17 cellular contexts compared by ENCODE assay signal in the genomic region with DNA sequence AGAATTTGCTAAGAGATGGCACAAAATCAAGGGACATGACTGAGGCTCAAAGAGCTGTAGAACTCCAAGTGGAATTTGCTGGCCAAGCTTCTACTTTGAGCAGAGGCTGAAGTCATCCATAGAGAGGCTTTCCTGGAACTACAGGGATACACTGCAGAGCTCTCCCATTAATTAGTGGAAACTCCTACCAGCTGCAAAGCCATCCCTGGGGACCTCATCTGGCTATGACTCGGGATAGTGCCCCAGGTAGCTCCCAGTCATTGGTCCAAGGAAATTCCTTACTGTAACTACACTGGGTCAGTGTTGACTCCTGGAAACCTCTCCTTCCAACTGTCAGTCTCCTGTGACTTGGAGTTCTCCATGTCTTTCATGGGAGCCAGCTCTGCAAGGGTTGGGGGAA.
"Had no signal": no experiment of that assay in that cellular context is flagged by ENCODE, and none has a peak within 500 bp of the region (broad histone marks: within the 10 kb centered on the region; RNA-seq: fewer than 3 reads in every experiment).

No MANE protein-coding gene starts in this region.

- H3K4me3 Mint-ChIP-seq: naive thymus-derived CD8-positive, alpha-beta T cell had no signal

- DNase-seq: activated CD4-positive, alpha-beta T cell treated with anti-CD3 and anti-CD28 coated beads, Interleukin-2, amount 50 U/mL, for 4 hours; activated gamma-delta T cell; esophagus squamous epithelium; foreskin keratinocyte; heart left ventricle; mucosa of descending colon; naive thymus-derived CD8-positive, alpha-beta T cell; occipital lobe; psoas muscle; spleen; stimulated activated CD4-positive, alpha-beta T cell treated with anti-CD3 and anti-CD28 coated beads, Interleukin-1b, Interleukin-23, amount 100 ng/mL, for 48 hours; stomach; SW 1271 had no signal

- H3K4me1 ChIP-seq: foreskin keratinocyte, psoas muscle had no signal

- H3K27me3 ChIP-seq: cardiac muscle cell, esophagus squamous epithelium, heart left ventricle, SJCRH30, spleen, stomach had no signal

- H3K36me3 ChIP-seq: cardiac muscle cell, esophagus squamous epithelium, heart left ventricle, SJCRH30, spleen, stomach, thoracic aorta had no signal

- H3K27ac ChIP-seq: foreskin keratinocyte, psoas muscle, SJCRH30, stomach, thoracic aorta had no signal

- H3K4me3 ChIP-seq: cardiac muscle cell, esophagus squamous epithelium, heart left ventricle, mucosa of descending colon, psoas muscle, SJCRH30, spleen, stomach, thoracic aorta had no signal

- H3K9me3 ChIP-seq: esophagus squamous epithelium, heart left ventricle, mucosa of descending colon, psoas muscle, SJCRH30, spleen, stomach, thoracic aorta had no signal

- H3K9me3 Mint-ChIP-seq: naive thymus-derived CD8-positive, alpha-beta T cell had no signal

- ATAC-seq: foreskin keratinocyte; heart left ventricle; left lobe of liver; mucosa of descending colon; naive thymus-derived CD8-positive, alpha-beta T cell; psoas muscle had no signal

- H3K36me3 Mint-ChIP-seq: naive thymus-derived CD8-positive, alpha-beta T cell had no signal
